1 cellular context compared by ENCODE assay signal in genomic region chr9:137054932-137055384, GRCh38.
A peak's percentile ranks its signal among the peaks of the same experiment; 100 is the strongest.
TF ChIP-seq lines count a peak whose summit lies in the region.

No MANE protein-coding gene starts in this region.

TF ChIP-seq in HepG2, 621 proteins besides CTCF, POLR2A, EP300 and RAD21 (continued from another document and continues in another):
- TF ChIP-seq NRL (CRISPR knock-in tag; IDR thresholded peaks at IDR 0.05; ENCODE audit: borderline replicate concordance) = no peak; the same call in 1 of the 2 replicates
- TF ChIP-seq YEATS4 (CRISPR knock-in tag; IDR thresholded peaks at IDR 0.05; ENCODE audit: borderline replicate concordance) = peak; percentile 18; the same call in 1 of the 2 replicates
- no peak for TF ChIP-seq ZNF749 (CRISPR knock-in tag; IDR thresholded peaks at IDR 0.05; ENCODE audit: borderline replicate concordance)
- no peak for TF ChIP-seq ZNF281 (CRISPR knock-in tag; IDR thresholded peaks at IDR 0.05; ENCODE audit: borderline replicate concordance)
- TF ChIP-seq EZH2 (conservative IDR thresholded peaks at IDR 0.05; ENCODE audit: low read depth, low read length) = no peak
- TF ChIP-seq ZFX (CRISPR knock-in tag; IDR thresholded peaks at IDR 0.05; ENCODE audit: low read depth) = peak; percentile 49
- TF ChIP-seq ZNF563 (CRISPR knock-in tag; IDR thresholded peaks at IDR 0.05) = no peak; the same call in 1 of the 2 replicates
- no peak for TF ChIP-seq HOXA5 (CRISPR knock-in tag; IDR thresholded peaks at IDR 0.05)
- peak; percentile 77; the same call in 1 of the 2 replicates for TF ChIP-seq ZNF121 (CRISPR knock-in tag; IDR thresholded peaks at IDR 0.05)
- peak; percentile 18; the same call in 1 of the 2 replicates for TF ChIP-seq ZFP90 (CRISPR knock-in tag; IDR thresholded peaks at IDR 0.05; ENCODE audit: borderline replicate concordance)
- TF ChIP-seq HNRNPK (IDR thresholded peaks at IDR 0.05; ENCODE audit: low read depth, low read length, poor library complexity, severe bottlenecking) = no peak
- TF ChIP-seq ZNF747 (CRISPR knock-in tag; IDR thresholded peaks at IDR 0.05; ENCODE audit: borderline replicate concordance) = no peak
- TF ChIP-seq ZBTB14 (CRISPR knock-in tag; IDR thresholded peaks at IDR 0.05) = no peak
- no peak for TF ChIP-seq PAX8 (CRISPR knock-in tag; IDR thresholded peaks at IDR 0.05; ENCODE audit: borderline replicate concordance)
- TF ChIP-seq ZEB1 (IDR thresholded peaks at IDR 0.05; ENCODE audit: insufficient replicate concordance, low read depth) = no peak
- TF ChIP-seq CCDC6 (CRISPR knock-in tag; IDR thresholded peaks at IDR 0.05) = 0 out of 2 replicates have a peak, but pooled peaks have one; percentile 18
- TF ChIP-seq FOXA3 (CRISPR knock-in tag; IDR thresholded peaks at IDR 0.05) = 0 out of 2 replicates have a peak, but pooled peaks have one; percentile 12
- TF ChIP-seq ELF1 (CRISPR knock-in tag; IDR thresholded peaks at IDR 0.05) = no peak; the same call in 1 of the 2 replicates
- no peak; the same call in 1 of the 2 replicates for TF ChIP-seq GABPB1 (CRISPR knock-in tag; IDR thresholded peaks at IDR 0.05)
- TF ChIP-seq RNF219 (CRISPR knock-in tag; IDR thresholded peaks at IDR 0.05) = no peak
- 0 out of 2 replicates have a peak, but pooled peaks have one; percentile 35 for TF ChIP-seq FOXO1 (CRISPR knock-in tag; IDR thresholded peaks at IDR 0.05)
- no peak for TF ChIP-seq ZNF562 (CRISPR knock-in tag; IDR thresholded peaks at IDR 0.05; ENCODE audit: borderline replicate concordance)
- TF ChIP-seq ARNTL (CRISPR knock-in tag; IDR thresholded peaks at IDR 0.05) = peak; percentile 16; the same call in 1 of the 2 replicates
- TF ChIP-seq ZNF296 (CRISPR knock-in tag; conservative IDR thresholded peaks at IDR 0.05) = peak; percentile 4; the same call in 1 of the 2 replicates
- TF ChIP-seq ZNF513 (CRISPR knock-in tag; conservative IDR thresholded peaks at IDR 0.05) = no peak
- TF ChIP-seq GMEB1 (CRISPR knock-in tag; IDR thresholded peaks at IDR 0.05; ENCODE audit: borderline replicate concordance) = no peak
- TF ChIP-seq ZSCAN25 (CRISPR knock-in tag; IDR thresholded peaks at IDR 0.05) = no peak
- TF ChIP-seq ZNF451 (CRISPR knock-in tag; IDR thresholded peaks at IDR 0.05) = peak; percentile 8; the same call in 1 of the 2 replicates
- no peak for TF ChIP-seq USF2 (IDR thresholded peaks at IDR 0.05; ENCODE audit: low read depth, low read length)
- no peak for TF ChIP-seq USF2 (CRISPR knock-in tag; IDR thresholded peaks at IDR 0.05; ENCODE audit: borderline replicate concordance)
- TF ChIP-seq MLX (CRISPR knock-in tag; IDR thresholded peaks at IDR 0.05) = no peak
- no peak for TF ChIP-seq RBM39 (IDR thresholded peaks at IDR 0.05; ENCODE audit: low read depth, low read length, poor library complexity, severe bottlenecking)
- TF ChIP-seq ZFP36L2 (CRISPR knock-in tag; IDR thresholded peaks at IDR 0.05) = no peak
- TF ChIP-seq RFX5 (IDR thresholded peaks at IDR 0.05; ENCODE audit: low read depth, low read length) = no peak
- TF ChIP-seq ZNF574 (CRISPR knock-in tag; IDR thresholded peaks at IDR 0.05) = peak; percentile 9; the same call in 1 of the 2 replicates
- no peak for TF ChIP-seq IKZF5 (CRISPR knock-in tag; IDR thresholded peaks at IDR 0.05)
- no peak for TF ChIP-seq ZMYM2 (CRISPR knock-in tag; IDR thresholded peaks at IDR 0.05)
- no peak for TF ChIP-seq CEBPG (CRISPR knock-in tag; IDR thresholded peaks at IDR 0.05)
- TF ChIP-seq ZNF75D (CRISPR knock-in tag; IDR thresholded peaks at IDR 0.05; ENCODE audit: borderline replicate concordance) = no peak
- TF ChIP-seq ZC3H4 (CRISPR knock-in tag; IDR thresholded peaks at IDR 0.05; ENCODE audit: borderline replicate concordance) = no peak
- no peak for TF ChIP-seq MBNL3 (CRISPR knock-in tag; conservative IDR thresholded peaks at IDR 0.05)
- TF ChIP-seq ETV5 (CRISPR knock-in tag; IDR thresholded peaks at IDR 0.05; ENCODE audit: borderline replicate concordance) = no peak; the same call in 1 of the 2 replicates
- no peak for TF ChIP-seq HMG20A (CRISPR knock-in tag; IDR thresholded peaks at IDR 0.05; ENCODE audit: borderline replicate concordance)
- TF ChIP-seq HOXA7 (CRISPR knock-in tag; IDR thresholded peaks at IDR 0.05) = 0 out of 2 replicates have a peak, but pooled peaks have one; percentile 40
- no peak for TF ChIP-seq ZNF530 (CRISPR knock-in tag; IDR thresholded peaks at IDR 0.05; ENCODE audit: low read depth)
